In the genomic region with DNA sequence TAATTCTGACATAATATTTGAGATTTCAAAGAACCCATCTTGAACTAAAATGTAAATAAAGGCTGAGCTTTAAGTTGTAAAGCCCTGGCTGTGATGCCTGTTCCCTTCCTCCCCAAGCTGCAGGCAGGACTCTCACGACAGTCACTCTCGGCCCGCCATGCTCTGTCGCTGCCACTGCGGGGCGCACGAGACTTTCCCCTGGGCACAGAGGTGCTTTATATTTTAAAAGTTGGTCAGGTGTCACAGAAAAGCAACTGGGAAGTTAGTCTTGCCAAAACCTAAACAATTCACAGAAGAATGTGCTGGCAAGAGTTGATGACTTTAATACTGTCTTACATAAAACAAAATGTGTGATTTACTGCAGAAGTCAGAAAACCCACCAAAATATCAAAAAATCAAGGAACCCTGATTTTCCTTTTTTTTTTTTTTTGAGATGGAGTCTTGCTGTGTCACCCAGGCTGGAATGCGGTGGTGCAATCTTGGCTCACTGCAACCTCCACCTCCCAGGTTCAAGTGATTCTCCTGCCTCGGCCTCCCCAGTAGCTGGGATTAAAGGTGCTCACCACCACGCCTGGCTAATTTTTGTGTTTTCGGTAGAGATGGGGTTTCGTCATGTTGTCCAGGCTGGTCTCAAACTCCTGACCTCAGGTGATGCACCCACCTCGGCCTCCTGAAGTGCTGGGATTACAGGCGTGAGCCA, we compare ENCODE assay signal across 1 cellular context.
TF ChIP-seq lines count a peak whose summit lies in the region.

No MANE protein-coding gene starts in this region.

TF ChIP-seq in WTC11, 78 proteins besides CTCF, POLR2A, EP300 and RAD21:
- no peak for TF ChIP-seq HMGXB4 (CRISPR knock-in tag; IDR thresholded peaks at IDR 0.05)
- no peak for TF ChIP-seq OVOL2 (CRISPR knock-in tag; IDR thresholded peaks at IDR 0.05; ENCODE audit: borderline replicate concordance)
- TF ChIP-seq ZNF671 (CRISPR knock-in tag; IDR thresholded peaks at IDR 0.05): no peak
- TF ChIP-seq ZBTB21 (CRISPR knock-in tag; IDR thresholded peaks at IDR 0.05; ENCODE audit: borderline replicate concordance): no peak
- TF ChIP-seq, protein P1, sequence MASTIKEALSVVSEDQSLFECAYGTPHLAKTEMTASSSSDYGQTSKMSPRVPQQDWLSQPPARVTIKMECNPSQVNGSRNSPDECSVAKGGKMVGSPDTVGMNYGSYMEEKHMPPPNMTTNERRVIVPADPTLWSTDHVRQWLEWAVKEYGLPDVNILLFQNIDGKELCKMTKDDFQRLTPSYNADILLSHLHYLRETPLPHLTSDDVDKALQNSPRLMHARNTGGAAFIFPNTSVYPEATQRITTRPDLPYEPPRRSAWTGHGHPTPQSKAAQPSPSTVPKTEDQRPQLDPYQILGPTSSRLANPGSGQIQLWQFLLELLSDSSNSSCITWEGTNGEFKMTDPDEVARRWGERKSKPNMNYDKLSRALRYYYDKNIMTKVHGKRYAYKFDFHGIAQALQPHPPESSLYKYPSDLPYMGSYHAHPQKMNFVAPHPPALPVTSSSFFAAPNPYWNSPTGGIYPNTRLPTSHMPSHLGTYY (CRISPR knock-in tag; IDR thresholded peaks at IDR 0.05): no peak
- no peak for TF ChIP-seq SOX15 (CRISPR knock-in tag; IDR thresholded peaks at IDR 0.05)
- TF ChIP-seq, protein P2, sequence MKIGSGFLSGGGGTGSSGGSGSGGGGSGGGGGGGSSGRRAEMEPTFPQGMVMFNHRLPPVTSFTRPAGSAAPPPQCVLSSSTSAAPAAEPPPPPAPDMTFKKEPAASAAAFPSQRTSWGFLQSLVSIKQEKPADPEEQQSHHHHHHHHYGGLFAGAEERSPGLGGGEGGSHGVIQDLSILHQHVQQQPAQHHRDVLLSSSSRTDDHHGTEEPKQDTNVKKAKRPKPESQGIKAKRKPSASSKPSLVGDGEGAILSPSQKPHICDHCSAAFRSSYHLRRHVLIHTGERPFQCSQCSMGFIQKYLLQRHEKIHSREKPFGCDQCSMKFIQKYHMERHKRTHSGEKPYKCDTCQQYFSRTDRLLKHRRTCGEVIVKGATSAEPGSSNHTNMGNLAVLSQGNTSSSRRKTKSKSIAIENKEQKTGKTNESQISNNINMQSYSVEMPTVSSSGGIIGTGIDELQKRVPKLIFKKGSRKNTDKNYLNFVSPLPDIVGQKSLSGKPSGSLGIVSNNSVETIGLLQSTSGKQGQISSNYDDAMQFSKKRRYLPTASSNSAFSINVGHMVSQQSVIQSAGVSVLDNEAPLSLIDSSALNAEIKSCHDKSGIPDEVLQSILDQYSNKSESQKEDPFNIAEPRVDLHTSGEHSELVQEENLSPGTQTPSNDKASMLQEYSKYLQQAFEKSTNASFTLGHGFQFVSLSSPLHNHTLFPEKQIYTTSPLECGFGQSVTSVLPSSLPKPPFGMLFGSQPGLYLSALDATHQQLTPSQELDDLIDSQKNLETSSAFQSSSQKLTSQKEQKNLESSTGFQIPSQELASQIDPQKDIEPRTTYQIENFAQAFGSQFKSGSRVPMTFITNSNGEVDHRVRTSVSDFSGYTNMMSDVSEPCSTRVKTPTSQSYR (CRISPR knock-in tag; IDR thresholded peaks at IDR 0.05): no peak
- no peak for TF ChIP-seq ELF4 (CRISPR knock-in tag; IDR thresholded peaks at IDR 0.05; ENCODE audit: low read depth)
